Comparison of ENCODE assay signal across 11 cellular contexts in the genomic region with DNA sequence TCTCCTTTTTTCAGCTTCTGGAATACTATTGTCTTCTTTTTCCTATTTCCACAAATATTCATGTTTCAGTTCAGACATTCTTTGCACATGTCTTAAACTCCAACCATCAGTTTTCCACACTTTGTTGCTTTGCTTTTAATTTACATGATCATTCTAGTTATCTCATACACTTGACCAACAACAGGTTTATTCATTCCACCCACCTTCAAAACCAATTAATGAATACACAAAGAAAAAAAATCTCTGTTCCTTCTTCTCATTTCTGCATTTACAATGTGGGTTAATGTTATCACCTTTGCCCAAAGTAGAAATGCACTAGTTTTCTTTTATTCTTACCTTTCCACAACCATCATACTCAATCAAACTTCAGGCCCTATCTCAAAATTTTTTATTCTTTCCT.
"Had no signal": no experiment of that assay in that cellular context is flagged by ENCODE, and none has a peak within 500 bp of the region (broad histone marks: within the 10 kb centered on the region; RNA-seq: fewer than 3 reads in every experiment).

No MANE protein-coding gene starts in this region.

- H3K27ac Mint-ChIP-seq: GM23338, H9, HFFc6 had no signal

- FAIRE-seq: H1, H54 had no signal

- H3K9me3 ChIP-seq: HAP-1 had no signal

- H3K4me3 Mint-ChIP-seq: GM23338, H9, HFFc6 had no signal

- H3K27ac ChIP-seq: GM23248 had no signal

- H3K9me3 Mint-ChIP-seq: GM23338, H9 had no signal

- DNase-seq: GM23248, GOT3, H7, H9, HCEC 1CT, HFFc6 had no signal

- H3K9ac ChIP-seq: GM23248 had no signal

- H3K4me2 ChIP-seq: GM23338 had no signal

- H2AFZ ChIP-seq: GM23248, GM23338 had no signal

- H3K4me1 Mint-ChIP-seq: GM23338, H9 had no signal

- H3K4me1 ChIP-seq: HAP-1 had no signal

- ATAC-seq: GM23338, HCT116 had no signal

- H3K4me3 ChIP-seq: GM23248, GM23338, HAP-1 had no signal

- H3K36me3 ChIP-seq: HAP-1 had no signal
